9 cellular contexts compared by ENCODE assay signal in genomic region chr3:190424478-190425439, GRCh38. TPM values are rescaled to one million over a fixed set of nuclear protein-coding genes. Genes with fewer than 3 reads are reported as not detected.
DNase-seq lines count a peak whose midpoint lies in the region; ATAC-seq and TF ChIP-seq lines count a peak whose summit lies in the region.
"Had no signal": no experiment of that assay in that cellular context is flagged by ENCODE, and none has a peak within 500 bp of the region (broad histone marks: within the 10 kb centered on the region; RNA-seq: fewer than 3 reads in every experiment).

No MANE protein-coding gene starts in this region.

- DNase-seq in NCI-H2196 treated with DMSO at 0.1 percent for 48 hours (lab: John Stamatoyannopoulos, UW; ENCODE audit: unreplicated experiment) (peak; percentile 53), memory B cell (ENCODE audit: low spot score in 2 of 2) (peak; percentile 11 to 13), thoracic aorta (ENCODE audit: low spot score) (no peak)
- peak; percentile 32 for DNase-seq in activated CD4-positive, CD25-positive, alpha-beta regulatory T cell treated with anti-CD3 and anti-CD28 coated beads, Interleukin-2, amount 50 U/mL, for 72 hours
- DNase-seq in effector memory CD8-positive, alpha-beta T cell = peak; percentile 5 to 9 (median 7)

- peak; percentile 71 for ATAC-seq in GM19023 (IDR thresholded peaks at IDR 0.05; ENCODE audit: unreplicated experiment)
- ATAC-seq in HG03108 (IDR thresholded peaks at IDR 0.05; ENCODE audit: unreplicated experiment) = peak; percentile 58
- ATAC-seq in effector memory CD8-positive, alpha-beta T cell (replicated peaks) = peak; percentile 70
- ATAC-seq in memory B cell (ENCODE audit: low read depth) = peak; percentile 67
- no peak for ATAC-seq in thoracic aorta (ENCODE audit: insufficient number of reproducible peaks, low FRiP score, low read depth)

- H3K36me3 Mint-ChIP-seq in effector memory CD8-positive, alpha-beta T cell (ENCODE audit: insufficient read depth) = peaks cover 9% of the 10 kb centered on the region
- no peaks in the 10 kb centered on the region for H3K36me3 Mint-ChIP-seq in memory B cell

- no peaks in the 10 kb centered on the region for H3K9me3 ChIP-seq in thoracic aorta

- peak; percentile 94 for TF ChIP-seq CTCF in C4-2B (conservative IDR thresholded peaks at IDR 0.05)
- peak; percentile 57 for TF ChIP-seq CTCF in thoracic aorta (IDR thresholded peaks at IDR 0.05)

- peak overlapping the region; percentile 18 for H3K4me3 ChIP-seq in thoracic aorta

- no peaks in the 10 kb centered on the region for H3K4me1 ChIP-seq in thoracic aorta (ENCODE audit: control insufficient read depth in 1 of 2, low read depth in 2 of 2)

- H3K27ac Mint-ChIP-seq in effector memory CD8-positive, alpha-beta T cell = peak overlapping the region; percentile 73 to 81
- peak overlapping the region; percentile 43 for H3K27ac Mint-ChIP-seq in memory B cell
- H3K27ac Mint-ChIP-seq: T-helper 1 cell treated with Interleukin-12 subunit alpha and Interleukin-12 subunit beta and Interleukin-4 antibody, amounts not matched to agents 30 μg/mL and 1 μg/mL, for 36 hours had no signal

- H3K4me3 Mint-ChIP-seq in effector memory CD8-positive, alpha-beta T cell = peak overlapping the region; percentile 49 to 69
- peak overlapping the region; percentile 61 for H3K4me3 Mint-ChIP-seq in memory B cell
- H3K4me3 Mint-ChIP-seq: T-helper 1 cell treated with Interleukin-12 subunit alpha and Interleukin-12 subunit beta and Interleukin-4 antibody, amounts not matched to agents 30 μg/mL and 1 μg/mL, for 36 hours had no signal

- H3K4me1 Mint-ChIP-seq in effector memory CD8-positive, alpha-beta T cell (ENCODE audit: low read depth in 2 of 2) = no peaks in the 10 kb centered on the region
- H3K4me1 Mint-ChIP-seq in memory B cell = no peaks in the 10 kb centered on the region

- H3K27me3 ChIP-seq in thoracic aorta (replicated peaks; ENCODE audit: insufficient read depth) = no peaks in the 10 kb centered on the region

- H3K9me3 Mint-ChIP-seq in effector memory CD8-positive, alpha-beta T cell = no peaks in the 10 kb centered on the region
- H3K9me3 Mint-ChIP-seq in memory B cell = no peaks in the 10 kb centered on the region
- H3K9me3 Mint-ChIP-seq: T-helper 1 cell treated with Interleukin-12 subunit alpha and Interleukin-12 subunit beta and Interleukin-4 antibody, amounts not matched to agents 30 μg/mL and 1 μg/mL, for 36 hours had no signal

- H3K27ac ChIP-seq in C4-2B (no peak overlapping the region), thoracic aorta (no peak overlapping the region)

- no peaks in the 10 kb centered on the region for H3K36me3 ChIP-seq in thoracic aorta

- H3K27me3 Mint-ChIP-seq in effector memory CD8-positive, alpha-beta T cell = no peaks in the 10 kb centered on the region
- H3K27me3 Mint-ChIP-seq in memory B cell = no peaks in the 10 kb centered on the region

RNA-seq across cellular contexts. Expression of gene TMEM207, which starts 24.9 kb away (rescaled TPM):
- not detected for total RNA-seq in thoracic aorta

RNA-seq across cellular contexts. Expression of gene CLDN16, which starts 36.8 kb away (rescaled TPM):
- total RNA-seq in thoracic aorta = not detected
